1 cellular context compared by ENCODE assay signal in the genomic region with DNA sequence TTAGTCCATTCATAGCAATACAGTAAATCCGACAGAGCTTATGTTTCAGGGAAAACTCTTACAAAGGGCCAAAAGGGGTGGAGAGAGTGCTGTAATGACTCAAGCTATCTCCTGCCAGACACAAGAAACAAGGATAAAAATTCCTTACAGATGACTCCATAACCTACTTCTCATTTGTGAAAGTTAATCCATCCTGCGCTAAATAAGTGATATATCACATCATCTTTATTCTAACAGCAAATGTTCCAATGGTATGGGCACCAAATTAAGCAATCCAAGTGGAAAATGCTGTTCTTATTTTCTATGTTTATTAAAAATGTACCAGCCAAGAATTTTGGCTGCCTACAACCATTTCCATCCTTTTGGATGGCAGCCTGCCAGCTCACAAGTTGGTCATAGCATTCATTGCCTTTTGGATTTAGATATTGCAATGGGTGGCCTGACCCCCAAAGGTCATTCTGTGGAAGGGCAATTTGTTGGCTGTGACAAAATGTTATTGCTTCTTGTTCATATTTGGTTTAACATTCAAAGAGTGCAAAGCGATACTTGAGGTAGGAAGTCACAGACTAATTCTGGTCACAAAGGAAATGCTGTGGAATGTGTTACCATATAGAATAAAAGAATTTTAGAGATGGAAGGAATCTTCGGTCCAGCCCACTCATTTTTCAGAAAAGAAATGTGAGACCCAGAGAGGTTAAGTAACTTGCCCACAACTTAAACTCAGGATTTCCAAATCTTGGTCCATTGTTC.
TF ChIP-seq lines count a peak whose summit lies in the region.

No MANE protein-coding gene starts in this region.

TF ChIP-seq in HepG2, 621 proteins besides CTCF, POLR2A, EP300 and RAD21:
- peak; percentile 64 for TF ChIP-seq STAG1 (CRISPR knock-in tag; IDR thresholded peaks at IDR 0.05)
- TF ChIP-seq NR2F6 (IDR thresholded peaks at IDR 0.05): no peak
- peak; percentile 31; the same call in 1 of the 2 replicates for TF ChIP-seq NR2F6 (CRISPR knock-in tag; IDR thresholded peaks at IDR 0.05)
- TF ChIP-seq ZNF234 (CRISPR knock-in tag; conservative IDR thresholded peaks at IDR 0.05): no peak
- peak; percentile 38; the same call in 1 of the 2 replicates for TF ChIP-seq SMC3 (IDR thresholded peaks at IDR 0.05; ENCODE audit: low read length)
